In the genomic region with DNA sequence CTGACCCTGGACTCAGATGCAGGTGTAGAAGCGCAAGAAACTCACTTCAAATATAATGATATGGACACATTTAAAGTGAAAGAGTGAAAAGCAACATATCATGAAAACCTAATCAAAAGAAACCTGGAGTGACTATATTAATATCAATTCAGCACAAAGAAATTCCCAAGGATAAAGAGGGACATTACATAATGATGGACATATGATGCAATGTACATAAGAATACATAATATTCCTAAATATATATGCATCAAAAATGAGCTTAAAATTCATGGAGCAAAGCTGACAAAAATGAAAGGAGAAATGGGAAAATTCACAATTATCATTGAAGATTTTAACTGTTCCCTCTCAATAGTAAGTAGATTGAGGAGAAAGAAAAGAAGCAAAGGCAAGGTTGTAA, we compare ENCODE assay signal across 30 cellular contexts. TPM values are rescaled to one million over a fixed set of nuclear protein-coding genes. Genes with fewer than 3 reads are reported as not detected.
"Had no signal": no experiment of that assay in that cellular context is flagged by ENCODE, and none has a peak within 500 bp of the region (broad histone marks: within the 10 kb centered on the region; RNA-seq: fewer than 3 reads in every experiment).

No MANE protein-coding gene starts in this region.

- H3K27ac ChIP-seq: colonic mucosa, coronary artery, dorsolateral prefrontal cortex, epithelial cell of prostate, esophagus muscularis mucosa, esophagus squamous epithelium, foreskin keratinocyte, gastrocnemius medialis, gastroesophageal sphincter, heart left ventricle, heart right ventricle had no signal

- ATAC-seq: effector memory CD8-positive, alpha-beta T cell; esophagus mucosa; foreskin keratinocyte; gastrocnemius medialis; gastroesophageal sphincter; heart left ventricle; heart right ventricle had no signal

- H3K36me3 ChIP-seq: colonic mucosa, esophagus muscularis mucosa, esophagus squamous epithelium, gastrocnemius medialis, gastroesophageal sphincter, heart left ventricle, heart right ventricle had no signal

- H3K4me1 Mint-ChIP-seq: endodermal cell had no signal

- H3K27ac Mint-ChIP-seq: dendritic cell treated with granulocyte-macrophage colony-stimulating factor and Interleukin-4, amounts not matched to agents 40 ng/mL and 50 ng/mL, for 4 days; effector memory CD8-positive, alpha-beta T cell; endodermal cell had no signal

- H3K9me3 ChIP-seq: colonic mucosa, esophagus muscularis mucosa, esophagus squamous epithelium, gastrocnemius medialis, gastroesophageal sphincter had no signal

- FAIRE-seq: colon, endometrium, endothelial cell of umbilical vein, frontal cortex had no signal

- H3K4me3 ChIP-seq: colonic mucosa, coronary artery, dorsolateral prefrontal cortex, esophagus muscularis mucosa, esophagus squamous epithelium, gastrocnemius medialis, gastroesophageal sphincter, heart left ventricle, heart right ventricle had no signal

- H3K4me3 Mint-ChIP-seq: dendritic cell treated with granulocyte-macrophage colony-stimulating factor and Interleukin-4, amounts not matched to agents 40 ng/mL and 50 ng/mL, for 4 days; effector memory CD8-positive, alpha-beta T cell; endodermal cell had no signal

- H3K27me3 Mint-ChIP-seq: dendritic cell treated with granulocyte-macrophage colony-stimulating factor and Interleukin-4, amounts not matched to agents 40 ng/mL and 50 ng/mL, for 4 days; effector memory CD8-positive, alpha-beta T cell had no signal

- H3K27me3 ChIP-seq: colonic mucosa, dorsolateral prefrontal cortex, esophagus muscularis mucosa, esophagus squamous epithelium, gastrocnemius medialis, gastroesophageal sphincter, heart left ventricle had no signal

- DNase-seq: colonic mucosa; cortex of kidney; dermis blood vessel endothelial cell; dorsolateral prefrontal cortex; effector CD4-positive, alpha-beta T cell; effector CD8-positive, alpha-beta T cell; effector memory CD4-positive, alpha-beta T cell; effector memory CD8-positive, alpha-beta T cell; endodermal cell; erythroblast; esophagus squamous epithelium; foreskin fibroblast; foreskin keratinocyte; foreskin melanocyte; gastrocnemius medialis; glutamatergic neuron; head of caudate nucleus; heart left ventricle; heart right ventricle had no signal

- H3K4me1 ChIP-seq: colonic mucosa, esophagus muscularis mucosa, esophagus squamous epithelium, foreskin keratinocyte, gastrocnemius medialis, gastroesophageal sphincter, heart left ventricle, heart right ventricle had no signal

RNA-seq across cellular contexts. Expression of gene PTPRR, which starts 24.6 kb away (rescaled TPM):
- total RNA-seq: dermis blood vessel endothelial cell, esophagus mucosa, fibroblast of villous mesenchyme had no signal
